7 cellular contexts compared by ENCODE assay signal in the genomic region with DNA sequence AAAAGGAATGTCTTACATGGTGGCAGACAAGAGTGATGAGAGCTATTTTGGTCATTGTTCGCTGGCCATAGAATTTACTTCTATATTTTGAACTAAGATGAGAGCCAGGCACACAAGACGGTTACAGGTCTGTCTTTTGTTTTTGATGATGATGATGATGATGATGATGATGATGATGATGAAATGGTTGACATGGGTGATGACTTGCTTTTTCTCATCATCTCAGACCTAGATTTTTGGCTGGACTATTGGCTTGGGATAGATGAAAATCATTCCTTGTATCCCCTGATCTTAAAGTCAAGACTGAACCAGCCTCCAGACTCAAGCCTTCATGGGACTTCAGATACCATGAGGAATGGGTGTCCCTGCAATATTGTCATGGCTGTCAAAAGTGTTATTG. TPM values are rescaled to one million over a fixed set of nuclear protein-coding genes. Genes with fewer than 3 reads are reported as not detected.
"Had no signal": no experiment of that assay in that cellular context is flagged by ENCODE, and none has a peak within 500 bp of the region (broad histone marks: within the 10 kb centered on the region; RNA-seq: fewer than 3 reads in every experiment).

No MANE protein-coding gene starts in this region.

RNA-seq across cellular contexts. Expression of a gene that starts 49.0 kb away (rescaled TPM):
- total RNA-seq: left lobe of liver, left ventricle myocardium superior, liver, mammary epithelial cell, mononuclear cell, myocyte had no signal
- polyA plus RNA-seq: liver; mammary epithelial cell; naive thymus-derived CD4-positive, alpha-beta T cell had no signal
